In genomic region chr16:11581677-11582076, GRCh38 we compare ENCODE assay signal across 16 cellular contexts. TPM values are rescaled to one million over a fixed set of nuclear protein-coding genes. Genes with fewer than 3 reads are reported as not detected.
DNase-seq lines count a peak whose midpoint lies in the region; ATAC-seq and TF ChIP-seq lines count a peak whose summit lies in the region.
"Had no signal": no experiment of that assay in that cellular context is flagged by ENCODE, and none has a peak within 500 bp of the region (broad histone marks: within the 10 kb centered on the region; RNA-seq: fewer than 3 reads in every experiment).

No MANE protein-coding gene starts in this region.

- ATAC-seq in central memory CD8-positive, alpha-beta T cell (replicated peaks; ENCODE audit: extremely low read depth, poor library complexity, severe bottlenecking) = peak; percentile 34
- no peak for ATAC-seq in GM19455 (IDR thresholded peaks at IDR 0.05; ENCODE audit: unreplicated experiment)
- ATAC-seq: esophagus mucosa, lower lobe of right lung had no signal

- H3K4me2 ChIP-seq in Loucy (ENCODE audit: low read depth, low read length, poor library complexity, severe bottlenecking) = peak overlapping the region; percentile 75

- H4K20me1 ChIP-seq in Loucy (ENCODE audit: insufficient read depth, low read length, poor library complexity, severe bottlenecking) = no peaks in the 10 kb centered on the region

- H3F3A ChIP-seq in Loucy (ENCODE audit: low read depth) = no peaks in the 10 kb centered on the region

- peak overlapping the region; percentile 39 for H3K27ac Mint-ChIP-seq in activated CD4-positive, alpha-beta T cell treated with anti-CD3 and anti-CD28 coated beads, Interleukin-2, amount 10 ng/mL, durations not matched to agents 7 days and 5 days
- peak overlapping the region; percentile 86 for H3K27ac Mint-ChIP-seq in central memory CD8-positive, alpha-beta T cell (ENCODE audit: low read depth)
- H3K27ac Mint-ChIP-seq: type B pancreatic cell had no signal

- DNase-seq in activated CD4-positive, alpha-beta T cell treated with anti-CD3 and anti-CD28 coated beads, Interleukin-2, amount 10 ng/mL, durations not matched to agents 7 days and 5 days = peak; percentile 23
- no peak for DNase-seq in activated CD4-positive, alpha-beta T cell treated with anti-CD3 and anti-CD28 coated beads, Interleukin-2, amount 50 U/mL, for 4 hours
- no peak for DNase-seq in central memory CD8-positive, alpha-beta T cell (ENCODE audit: low spot score in 2 of 2)
- no peak for DNase-seq in spleen
- DNase-seq in cerebellum (ENCODE audit: low spot score) = no peak
- no peak for DNase-seq in NCI-H510A (lab: John Stamatoyannopoulos, UW)
- DNase-seq: activated CD4-positive, alpha-beta T cell treated with anti-CD3 and anti-CD28 coated beads for 48 hours; DMS 273 treated with DMSO at 0.1 percent for 48 hours; hypothalamus; lower lobe of right lung; NCI-H2107; SW 1271 had no signal

- no peak overlapping the region for H3K4me3 ChIP-seq in Loucy (ENCODE audit: low read length, poor library complexity, severe bottlenecking)
- H3K4me3 ChIP-seq in spleen = peak overlapping the region in 1 of 8 donors; percentile 30

- peaks cover 58% of the 10 kb centered on the region for H3K36me3 Mint-ChIP-seq in activated CD4-positive, alpha-beta T cell treated with anti-CD3 and anti-CD28 coated beads, Interleukin-2, amount 10 ng/mL, durations not matched to agents 7 days and 5 days (ENCODE audit: low read depth)
- H3K36me3 Mint-ChIP-seq in central memory CD8-positive, alpha-beta T cell (ENCODE audit: insufficient read depth) = peaks cover 48% of the 10 kb centered on the region
- H3K36me3 Mint-ChIP-seq: type B pancreatic cell had no signal

- no peaks in the 10 kb centered on the region for H3K9me2 ChIP-seq in Loucy (replicated peaks; ENCODE audit: low read depth, low read length)

- H3K79me2 ChIP-seq in Loucy (ENCODE audit: insufficient read depth, low read length) = peaks cover 22% of the 10 kb centered on the region

- intact Hi-C loops in spleen (cut with DNase I; ENCODE audit: low total_unique reads) = no loop called here

- H3K9me3 Mint-ChIP-seq in activated CD4-positive, alpha-beta T cell treated with anti-CD3 and anti-CD28 coated beads, Interleukin-2, amount 10 ng/mL, durations not matched to agents 7 days and 5 days = no peaks in the 10 kb centered on the region
- H3K9me3 Mint-ChIP-seq in central memory CD8-positive, alpha-beta T cell = no peaks in the 10 kb centered on the region
- H3K9me3 Mint-ChIP-seq: type B pancreatic cell had no signal

- H3K9me3 ChIP-seq in Loucy (ENCODE audit: insufficient read depth, low read depth, low read length) (no peaks in the 10 kb centered on the region), spleen (no peaks in the 10 kb centered on the region)
- H3K9me3 ChIP-seq: lower lobe of right lung had no signal

- peak overlapping the region in 7 of 8 donors; percentile 1 to 99 (median 96) for H3K27ac ChIP-seq in spleen
- H3K27ac ChIP-seq: lower lobe of right lung had no signal

- CTCF ChIA-PET in activated CD4-positive, alpha-beta T cell treated with anti-CD3 and anti-CD28 coated beads, Interleukin-2, amount 10 ng/mL, durations not matched to agents 7 days and 5 days (lab: Charles Lee) = interaction anchor here (1.3 to 1.5 kb wide), 2 partner anchors 9 to 50 kb away, joined by 3 to 5 read pairs; no protein-coding TSS in a partner anchor

- H3K27me3 ChIP-seq in Loucy (ENCODE audit: insufficient read depth, low read length, poor library complexity, severe bottlenecking) = no peaks in the 10 kb centered on the region
- H3K27me3 ChIP-seq in spleen (replicated peaks in 1 of 7) = peaks cover 0 to 9% (median 0%) of the 10 kb centered on the region in 7 donors

- H3K36me3 ChIP-seq in Loucy (ENCODE audit: insufficient read depth, low read length) (no peaks in the 10 kb centered on the region), spleen (peaks cover 0 to 26% (median 0%) of the 10 kb centered on the region in 6 donors)

- no peak overlapping the region for H2AFZ ChIP-seq in Loucy (ENCODE audit: low read length)

- TF ChIP-seq CTCF in Loucy (conservative IDR thresholded peaks at IDR 0.05; ENCODE audit: low read length) (no peak), spleen (IDR thresholded peaks at IDR 0.05 in 8 of 11, conservative IDR thresholded peaks at IDR 0.05 in 3 of 11) (no peak)

- POLR2A ChIA-PET in activated CD4-positive, alpha-beta T cell treated with anti-CD3 and anti-CD28 coated beads, Interleukin-2, amount 10 ng/mL, durations not matched to agents 7 days and 5 days (lab: Charles Lee) = no interaction called here

- H3K4me1 Mint-ChIP-seq in activated CD4-positive, alpha-beta T cell treated with anti-CD3 and anti-CD28 coated beads, Interleukin-2, amount 10 ng/mL, durations not matched to agents 7 days and 5 days = peaks cover 75% of the 10 kb centered on the region
- H3K4me1 Mint-ChIP-seq in central memory CD8-positive, alpha-beta T cell = peaks cover 74% of the 10 kb centered on the region

- TF ChIP-seq POLR2A in spleen (IDR thresholded peaks at IDR 0.05) = no peak

- WGBS in spleen, 5 donors = 32 to 56% (median 48%) methylated on average over 3 of the region's 3 CpGs

- H3K4me1 ChIP-seq in Loucy (ENCODE audit: insufficient read depth, low read length, poor library complexity, severe bottlenecking) (peaks cover 45% of the 10 kb centered on the region), spleen (peaks cover 54 to 95% (median 88%) of the 10 kb centered on the region in 6 donors)

- H3K9ac ChIP-seq in Loucy (ENCODE audit: low read depth, low read length, poor library complexity, severe bottlenecking) = no peak overlapping the region

- no peaks in the 10 kb centered on the region for H3K27me3 Mint-ChIP-seq in activated CD4-positive, alpha-beta T cell treated with anti-CD3 and anti-CD28 coated beads, Interleukin-2, amount 10 ng/mL, durations not matched to agents 7 days and 5 days
- no peaks in the 10 kb centered on the region for H3K27me3 Mint-ChIP-seq in central memory CD8-positive, alpha-beta T cell

- peak overlapping the region; percentile 65 for H3K4me3 Mint-ChIP-seq in activated CD4-positive, alpha-beta T cell treated with anti-CD3 and anti-CD28 coated beads, Interleukin-2, amount 10 ng/mL, durations not matched to agents 7 days and 5 days
- peak overlapping the region; percentile 95 for H3K4me3 Mint-ChIP-seq in central memory CD8-positive, alpha-beta T cell
- H3K4me3 Mint-ChIP-seq: type B pancreatic cell had no signal

RNA-seq across cellular contexts. Expression of gene LITAF, which starts 5.0 kb away (rescaled TPM):
- total RNA-seq in activated CD4-positive, alpha-beta T cell treated with anti-CD3 and anti-CD28 coated beads, Interleukin-2, amount 10 ng/mL, durations not matched to agents 7 days and 5 days = 100 to 1,000 TPM; 133 to 141 TPM
- 100 to 1,000 TPM; 114 to 312 (median 190) TPM for total RNA-seq in spleen
- polyA plus RNA-seq in spleen = 10 to 100 TPM; 55.8 to 87.4 (median 58.9) TPM
- total RNA-seq in cerebellum = 29.1 TPM
